ENCODE assay signal across 20 cellular contexts in genomic region chr3:11611271-11611893, GRCh38. TPM values are rescaled to one million over a fixed set of nuclear protein-coding genes. Genes with fewer than 3 reads are reported as not detected.
DNase-seq lines count a peak whose midpoint lies in the region; ATAC-seq, FAIRE-seq and TF ChIP-seq lines count a peak whose summit lies in the region.
"Had no signal": no experiment of that assay in that cellular context is flagged by ENCODE, and none has a peak within 500 bp of the region (broad histone marks: within the 10 kb centered on the region; RNA-seq: fewer than 3 reads in every experiment).

No MANE protein-coding gene starts in this region.

- DNase-seq in LHCN-M2 (ENCODE audit: low read depth) (peak; percentile 63), astrocyte (ENCODE audit: low read depth) (no peak), mesothelial cell of epicardium (ENCODE audit: low spot score in 2 of 2, unreplicated experiment in 2 of 2) (no peak), amniotic stem cell (lab: John Stamatoyannopoulos, UW) (no peak), DMS79 (lab: John Stamatoyannopoulos, UW) (no peak)
- DNase-seq: activated CD4-positive, alpha-beta T cell treated with anti-CD3 and anti-CD28 coated beads, Interleukin-2, amount 10 ng/mL, durations not matched to agents 7 days and 5 days; activated naive CD4-positive, alpha-beta T cell treated with Interleukin-2 at 50 U/mL for 16 hours; activated T-cell treated with anti-CD3 and anti-CD28 coated beads for 4 hours; Calu3; heart right ventricle; mesendoderm; NCI-H2081; NCI-H510A treated with DMSO at 0.1 percent for 48 hours; PC-3; small intestine had no signal

- FAIRE-seq in astrocyte (lab: Jason Lieb, UNC), result no peak
- FAIRE-seq: G401.6, small intestine had no signal

- H3K9me3 ChIP-seq in astrocyte (ENCODE audit: insufficient read depth, low read depth, low read length), result no peaks in the 10 kb centered on the region
- no peaks in the 10 kb centered on the region for H3K9me3 ChIP-seq in skeletal muscle satellite cell (replicated peaks; ENCODE audit: low read length)
- H3K9me3 ChIP-seq: heart right ventricle had no signal

- peaks cover 1% of the 10 kb centered on the region for H3K36me3 ChIP-seq in astrocyte (ENCODE audit: insufficient read depth, low read length)
- peaks cover 2% of the 10 kb centered on the region for H3K36me3 ChIP-seq in skeletal muscle satellite cell (ENCODE audit: insufficient read depth, low read length)

- H3K4me3 Mint-ChIP-seq in astrocyte (ENCODE audit: unreplicated experiment) (peak overlapping the region; percentile 34), mesothelial cell of epicardium (no peak overlapping the region)
- H3K4me3 Mint-ChIP-seq: activated CD4-positive, alpha-beta T cell treated with anti-CD3 and anti-CD28 coated beads, Interleukin-2, amount 10 ng/mL, durations not matched to agents 7 days and 5 days; B cell had no signal

- peaks cover 95% of the 10 kb centered on the region for H4K20me1 ChIP-seq in astrocyte (ENCODE audit: insufficient read depth, low read length)

- peak overlapping the region; percentile 74 for H3K9ac ChIP-seq in astrocyte (ENCODE audit: low read length)
- H3K9ac ChIP-seq in skeletal muscle satellite cell (ENCODE audit: low read depth, low read length), result peak overlapping the region; percentile 7

- peak overlapping the region; percentile 82 for H3K4me2 ChIP-seq in astrocyte (ENCODE audit: low read length)
- H3K4me2 ChIP-seq in skeletal muscle satellite cell (ENCODE audit: low read length), result peak overlapping the region; percentile 43

- H2AFZ ChIP-seq in astrocyte (ENCODE audit: low read depth, low read length), result no peak overlapping the region

- H3K27ac Mint-ChIP-seq in astrocyte (ENCODE audit: unreplicated experiment) (peak overlapping the region; percentile 92), mesothelial cell of epicardium (peak overlapping the region; percentile 81)
- H3K27ac Mint-ChIP-seq: activated CD4-positive, alpha-beta T cell treated with anti-CD3 and anti-CD28 coated beads, Interleukin-2, amount 10 ng/mL, durations not matched to agents 7 days and 5 days; B cell had no signal

- H3K9me3 Mint-ChIP-seq in astrocyte (ENCODE audit: unreplicated experiment) (peaks cover 2% of the 10 kb centered on the region), mesothelial cell of epicardium (no peaks in the 10 kb centered on the region)
- H3K9me3 Mint-ChIP-seq: activated CD4-positive, alpha-beta T cell treated with anti-CD3 and anti-CD28 coated beads, Interleukin-2, amount 10 ng/mL, durations not matched to agents 7 days and 5 days had no signal

- no peaks in the 10 kb centered on the region for H3K27me3 Mint-ChIP-seq in astrocyte (ENCODE audit: low read depth, unreplicated experiment)
- no peaks in the 10 kb centered on the region for H3K27me3 Mint-ChIP-seq in mesothelial cell of epicardium (ENCODE audit: low read depth)
- H3K27me3 Mint-ChIP-seq: activated CD4-positive, alpha-beta T cell treated with anti-CD3 and anti-CD28 coated beads, Interleukin-2, amount 10 ng/mL, durations not matched to agents 7 days and 5 days; B cell had no signal

- no peak for ATAC-seq in HG02571 (IDR thresholded peaks at IDR 0.05; ENCODE audit: unreplicated experiment)
- ATAC-seq: heart right ventricle, PC-3, SK-N-SH treated with all-trans-retinoic acid at 6 μM for 48 hours had no signal

- peak overlapping the region; percentile 89 for H3K27ac ChIP-seq in astrocyte (ENCODE audit: low read depth, low read length)

- H3K36me3 Mint-ChIP-seq in astrocyte (ENCODE audit: low read depth, unreplicated experiment), result peaks cover 23% of the 10 kb centered on the region
- H3K36me3 Mint-ChIP-seq in mesothelial cell of epicardium, result no peaks in the 10 kb centered on the region

- no peak for TF ChIP-seq CTCF in astrocyte (IDR thresholded peaks at IDR 0.05; ENCODE audit: insufficient read depth, low read depth, low read length)
- TF ChIP-seq CTCF in mesothelial cell of epicardium (IDR thresholded peaks at IDR 0.05; ENCODE audit: unreplicated experiment), result no peak

- peaks cover 100% of the 10 kb centered on the region for H3K79me2 ChIP-seq in astrocyte (ENCODE audit: insufficient read depth, low read length)

- H3K4me3 ChIP-seq in astrocyte (ENCODE audit: insufficient read depth, low read depth, low read length) (no peak overlapping the region), skeletal muscle satellite cell (ENCODE audit: low read length) (no peak overlapping the region)

- peaks cover 82% of the 10 kb centered on the region for H3K4me1 Mint-ChIP-seq in astrocyte (ENCODE audit: low read depth, unreplicated experiment)
- peaks cover 82% of the 10 kb centered on the region for H3K4me1 Mint-ChIP-seq in mesothelial cell of epicardium

- H3K27me3 ChIP-seq in astrocyte (ENCODE audit: insufficient read depth, low read length) (no peaks in the 10 kb centered on the region), skeletal muscle satellite cell (ENCODE audit: control insufficient read depth, insufficient read depth, low read length) (no peaks in the 10 kb centered on the region)
- H3K27me3 ChIP-seq: heart right ventricle had no signal

- H3K4me1 ChIP-seq in astrocyte (ENCODE audit: insufficient read depth, low read length) (peaks cover 59% of the 10 kb centered on the region), skeletal muscle satellite cell (ENCODE audit: control insufficient read depth, insufficient read depth, low read length) (peaks cover 73% of the 10 kb centered on the region)

RNA-seq across cellular contexts. Expression of gene VGLL4, which starts 32.3 kb away (rescaled TPM):
- total RNA-seq in LHCN-M2 (2014; rRNA removed), result 65.8 and 66.5 TPM in 2 replicates
- 20.0 TPM for polyA plus RNA-seq in LHCN-M2 (2012)
- total RNA-seq in astrocyte, result 69.7 and 70.3 TPM in 2 replicates
- 137 to 140 TPM (median 138 TPM) in 3 replicates for total RNA-seq in mesothelial cell of epicardium
- 31.9 and 32.8 TPM in 2 replicates for total RNA-seq in skeletal muscle satellite cell (2012; rRNA removed)
